2 cellular contexts compared by ENCODE assay signal in the genomic region with DNA sequence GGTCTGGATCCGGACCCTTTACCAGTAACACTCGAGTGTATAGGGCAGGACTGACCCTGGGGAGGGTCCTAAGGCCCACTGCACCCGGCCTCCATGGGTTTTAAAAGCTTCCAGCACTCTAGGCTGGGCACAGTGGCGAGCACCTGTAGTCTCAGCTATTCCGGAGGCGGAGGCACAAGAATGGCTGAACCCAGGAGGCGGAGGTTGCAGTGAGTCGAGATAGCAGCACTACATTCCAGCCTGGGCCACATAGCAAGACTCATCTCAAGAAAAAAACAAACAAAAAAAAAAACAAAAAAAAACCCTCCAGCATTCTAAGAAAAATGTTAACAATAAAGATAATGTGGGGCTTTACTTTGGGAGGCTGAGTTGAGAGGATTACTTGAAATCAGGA.
TF ChIP-seq lines count a peak whose summit lies in the region.

No MANE protein-coding gene starts in this region.

TF ChIP-seq in HepG2, 621 proteins besides CTCF, POLR2A, EP300 and RAD21:
- TF ChIP-seq ZNF7 (CRISPR knock-in tag; IDR thresholded peaks at IDR 0.05) (no peak), NRL (CRISPR knock-in tag; IDR thresholded peaks at IDR 0.05; ENCODE audit: borderline replicate concordance) (0 out of 2 replicates have a peak, but pooled peaks have one; percentile 25), SMARCC2 (IDR thresholded peaks at IDR 0.05) (no peak), ZNF121 (CRISPR knock-in tag; IDR thresholded peaks at IDR 0.05) (0 out of 2 replicates have a peak, but pooled peaks have one; percentile 19), SIX4 (CRISPR knock-in tag; IDR thresholded peaks at IDR 0.05) (no peak), ZNF343 (CRISPR knock-in tag; IDR thresholded peaks at IDR 0.05) (no peak), ZNF660 (CRISPR knock-in tag; IDR thresholded peaks at IDR 0.05; ENCODE audit: borderline replicate concordance, low read depth) (no peak), ZNF781 (CRISPR knock-in tag; IDR thresholded peaks at IDR 0.05; ENCODE audit: borderline replicate concordance, not compliant biosample characterization) (no peak), ZNF431 (CRISPR knock-in tag; IDR thresholded peaks at IDR 0.05; ENCODE audit: borderline replicate concordance, low read depth) (no peak), ZNF350 (CRISPR knock-in tag; IDR thresholded peaks at IDR 0.05; ENCODE audit: borderline replicate concordance, low read depth) (no peak), NFE2L2 (IDR thresholded peaks at IDR 0.05; ENCODE audit: low read length) (no peak), KAT8 (CRISPR knock-in tag; IDR thresholded peaks at IDR 0.05) (no peak)

TF ChIP-seq in K562, 482 proteins besides CTCF, POLR2A, EP300 and RAD21:
- TF ChIP-seq TFAM (CRISPR knock-in tag; conservative IDR thresholded peaks at IDR 0.05) (no peak), GABPB2 (CRISPR knock-in tag; conservative IDR thresholded peaks at IDR 0.05) (no peak), CCAR2 (IDR thresholded peaks at IDR 0.05; ENCODE audit: low read depth, low read length) (no peak), SRSF3 (IDR thresholded peaks at IDR 0.05; ENCODE audit: insufficient read depth, low read length) (no peak), MXI1 (IDR thresholded peaks at IDR 0.05; ENCODE audit: low read depth, low read length) (no peak), DMBX1 (CRISPR knock-in tag; IDR thresholded peaks at IDR 0.05; ENCODE audit: borderline replicate concordance) (no peak), ZNF398 (CRISPR knock-in tag; IDR thresholded peaks at IDR 0.05) (no peak), CREB5 (CRISPR knock-in tag; IDR thresholded peaks at IDR 0.05) (no peak), NRF1 (conservative IDR thresholded peaks at IDR 0.05 in 1 of 2, IDR thresholded peaks at IDR 0.05 in 1 of 2) (no peak), ZNF444 (CRISPR knock-in tag; IDR thresholded peaks at IDR 0.05) (no peak), E2F3 (CRISPR knock-in tag; IDR thresholded peaks at IDR 0.05) (no peak), TCF7 (IDR thresholded peaks at IDR 0.05; ENCODE audit: borderline replicate concordance) (no peak)
- TF ChIP-seq, protein P1, sequence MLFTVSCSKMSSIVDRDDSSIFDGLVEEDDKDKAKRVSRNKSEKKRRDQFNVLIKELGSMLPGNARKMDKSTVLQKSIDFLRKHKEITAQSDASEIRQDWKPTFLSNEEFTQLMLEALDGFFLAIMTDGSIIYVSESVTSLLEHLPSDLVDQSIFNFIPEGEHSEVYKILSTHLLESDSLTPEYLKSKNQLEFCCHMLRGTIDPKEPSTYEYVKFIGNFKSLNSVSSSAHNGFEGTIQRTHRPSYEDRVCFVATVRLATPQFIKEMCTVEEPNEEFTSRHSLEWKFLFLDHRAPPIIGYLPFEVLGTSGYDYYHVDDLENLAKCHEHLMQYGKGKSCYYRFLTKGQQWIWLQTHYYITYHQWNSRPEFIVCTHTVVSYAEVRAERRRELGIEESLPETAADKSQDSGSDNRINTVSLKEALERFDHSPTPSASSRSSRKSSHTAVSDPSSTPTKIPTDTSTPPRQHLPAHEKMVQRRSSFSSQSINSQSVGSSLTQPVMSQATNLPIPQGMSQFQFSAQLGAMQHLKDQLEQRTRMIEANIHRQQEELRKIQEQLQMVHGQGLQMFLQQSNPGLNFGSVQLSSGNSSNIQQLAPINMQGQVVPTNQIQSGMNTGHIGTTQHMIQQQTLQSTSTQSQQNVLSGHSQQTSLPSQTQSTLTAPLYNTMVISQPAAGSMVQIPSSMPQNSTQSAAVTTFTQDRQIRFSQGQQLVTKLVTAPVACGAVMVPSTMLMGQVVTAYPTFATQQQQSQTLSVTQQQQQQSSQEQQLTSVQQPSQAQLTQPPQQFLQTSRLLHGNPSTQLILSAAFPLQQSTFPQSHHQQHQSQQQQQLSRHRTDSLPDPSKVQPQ (CRISPR knock-in tag; IDR thresholded peaks at IDR 0.05; ENCODE audit: borderline replicate concordance), result no peak
- TF ChIP-seq, protein P2, sequence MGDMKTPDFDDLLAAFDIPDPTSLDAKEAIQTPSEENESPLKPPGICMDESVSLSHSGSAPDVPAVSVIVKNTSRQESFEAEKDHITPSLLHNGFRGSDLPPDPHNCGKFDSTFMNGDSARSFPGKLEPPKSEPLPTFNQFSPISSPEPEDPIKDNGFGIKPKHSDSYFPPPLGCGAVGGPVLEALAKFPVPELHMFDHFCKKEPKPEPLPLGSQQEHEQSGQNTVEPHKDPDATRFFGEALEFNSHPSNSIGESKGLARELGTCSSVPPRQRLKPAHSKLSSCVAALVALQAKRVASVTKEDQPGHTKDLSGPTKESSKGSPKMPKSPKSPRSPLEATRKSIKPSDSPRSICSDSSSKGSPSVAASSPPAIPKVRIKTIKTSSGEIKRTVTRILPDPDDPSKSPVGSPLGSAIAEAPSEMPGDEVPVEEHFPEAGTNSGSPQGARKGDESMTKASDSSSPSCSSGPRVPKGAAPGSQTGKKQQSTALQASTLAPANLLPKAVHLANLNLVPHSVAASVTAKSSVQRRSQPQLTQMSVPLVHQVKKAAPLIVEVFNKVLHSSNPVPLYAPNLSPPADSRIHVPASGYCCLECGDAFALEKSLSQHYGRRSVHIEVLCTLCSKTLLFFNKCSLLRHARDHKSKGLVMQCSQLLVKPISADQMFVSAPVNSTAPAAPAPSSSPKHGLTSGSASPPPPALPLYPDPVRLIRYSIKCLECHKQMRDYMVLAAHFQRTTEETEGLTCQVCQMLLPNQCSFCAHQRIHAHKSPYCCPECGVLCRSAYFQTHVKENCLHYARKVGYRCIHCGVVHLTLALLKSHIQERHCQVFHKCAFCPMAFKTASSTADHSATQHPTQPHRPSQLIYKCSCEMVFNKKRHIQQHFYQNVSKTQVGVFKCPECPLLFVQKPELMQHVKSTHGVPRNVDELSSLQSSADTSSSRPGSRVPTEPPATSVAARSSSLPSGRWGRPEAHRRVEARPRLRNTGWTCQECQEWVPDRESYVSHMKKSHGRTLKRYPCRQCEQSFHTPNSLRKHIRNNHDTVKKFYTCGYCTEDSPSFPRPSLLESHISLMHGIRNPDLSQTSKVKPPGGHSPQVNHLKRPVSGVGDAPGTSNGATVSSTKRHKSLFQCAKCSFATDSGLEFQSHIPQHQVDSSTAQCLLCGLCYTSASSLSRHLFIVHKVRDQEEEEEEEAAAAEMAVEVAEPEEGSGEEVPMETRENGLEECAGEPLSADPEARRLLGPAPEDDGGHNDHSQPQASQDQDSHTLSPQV (IDR thresholded peaks at IDR 0.05), result no peak
- TF ChIP-seq, protein P3, sequence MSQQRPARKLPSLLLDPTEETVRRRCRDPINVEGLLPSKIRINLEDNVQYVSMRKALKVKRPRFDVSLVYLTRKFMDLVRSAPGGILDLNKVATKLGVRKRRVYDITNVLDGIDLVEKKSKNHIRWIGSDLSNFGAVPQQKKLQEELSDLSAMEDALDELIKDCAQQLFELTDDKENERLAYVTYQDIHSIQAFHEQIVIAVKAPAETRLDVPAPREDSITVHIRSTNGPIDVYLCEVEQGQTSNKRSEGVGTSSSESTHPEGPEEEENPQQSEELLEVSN (IDR thresholded peaks at IDR 0.05; ENCODE audit: borderline replicate concordance in 1 of 2, extremely low read depth in 1 of 2, insufficient read depth in 1 of 2, insufficient read length in 1 of 2, low read depth in 1 of 2, low read length in 1 of 2, poor library complexity in 1 of 2, severe bottlenecking in 1 of 2), result no peak
